1 cellular context compared by ENCODE assay signal in genomic region chr11:70233962-70234361, GRCh38.
TF ChIP-seq lines count a peak whose summit lies in the region.

No MANE protein-coding gene starts in this region.

TF ChIP-seq in HCT116, 20 proteins besides CTCF, POLR2A, EP300 and RAD21 (continued from another document):
- no peak for TF ChIP-seq ZBTB33 (IDR thresholded peaks at IDR 0.05; ENCODE audit: extremely low read depth, insufficient replicate concordance, low read length)
- TF ChIP-seq ZFX (IDR thresholded peaks at IDR 0.05) = no peak
- TF ChIP-seq ATF3 (IDR thresholded peaks at IDR 0.05) = no peak
- TF ChIP-seq, protein P1, sequence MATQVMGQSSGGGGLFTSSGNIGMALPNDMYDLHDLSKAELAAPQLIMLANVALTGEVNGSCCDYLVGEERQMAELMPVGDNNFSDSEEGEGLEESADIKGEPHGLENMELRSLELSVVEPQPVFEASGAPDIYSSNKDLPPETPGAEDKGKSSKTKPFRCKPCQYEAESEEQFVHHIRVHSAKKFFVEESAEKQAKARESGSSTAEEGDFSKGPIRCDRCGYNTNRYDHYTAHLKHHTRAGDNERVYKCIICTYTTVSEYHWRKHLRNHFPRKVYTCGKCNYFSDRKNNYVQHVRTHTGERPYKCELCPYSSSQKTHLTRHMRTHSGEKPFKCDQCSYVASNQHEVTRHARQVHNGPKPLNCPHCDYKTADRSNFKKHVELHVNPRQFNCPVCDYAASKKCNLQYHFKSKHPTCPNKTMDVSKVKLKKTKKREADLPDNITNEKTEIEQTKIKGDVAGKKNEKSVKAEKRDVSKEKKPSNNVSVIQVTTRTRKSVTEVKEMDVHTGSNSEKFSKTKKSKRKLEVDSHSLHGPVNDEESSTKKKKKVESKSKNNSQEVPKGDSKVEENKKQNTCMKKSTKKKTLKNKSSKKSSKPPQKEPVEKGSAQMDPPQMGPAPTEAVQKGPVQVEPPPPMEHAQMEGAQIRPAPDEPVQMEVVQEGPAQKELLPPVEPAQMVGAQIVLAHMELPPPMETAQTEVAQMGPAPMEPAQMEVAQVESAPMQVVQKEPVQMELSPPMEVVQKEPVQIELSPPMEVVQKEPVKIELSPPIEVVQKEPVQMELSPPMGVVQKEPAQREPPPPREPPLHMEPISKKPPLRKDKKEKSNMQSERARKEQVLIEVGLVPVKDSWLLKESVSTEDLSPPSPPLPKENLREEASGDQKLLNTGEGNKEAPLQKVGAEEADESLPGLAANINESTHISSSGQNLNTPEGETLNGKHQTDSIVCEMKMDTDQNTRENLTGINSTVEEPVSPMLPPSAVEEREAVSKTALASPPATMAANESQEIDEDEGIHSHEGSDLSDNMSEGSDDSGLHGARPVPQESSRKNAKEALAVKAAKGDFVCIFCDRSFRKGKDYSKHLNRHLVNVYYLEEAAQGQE (IDR thresholded peaks at IDR 0.05; ENCODE audit: low read depth) = no peak
- TF ChIP-seq FOSL1 (IDR thresholded peaks at IDR 0.05; ENCODE audit: low read depth) = no peak
- no peak for TF ChIP-seq JUND (IDR thresholded peaks at IDR 0.05)
- TF ChIP-seq EZH2phosphoT487 (IDR thresholded peaks at IDR 0.05; ENCODE audit: borderline replicate concordance) = no peak
- TF ChIP-seq EGR1 (IDR thresholded peaks at IDR 0.05; ENCODE audit: low read depth) = no peak
- TF ChIP-seq ELF1 (IDR thresholded peaks at IDR 0.05; ENCODE audit: borderline replicate concordance, low read depth) = no peak
- no peak for TF ChIP-seq SP1 (IDR thresholded peaks at IDR 0.05; ENCODE audit: low read depth)
- TF ChIP-seq EZH2 (IDR thresholded peaks at IDR 0.05) = no peak
- TF ChIP-seq SRF (IDR thresholded peaks at IDR 0.05; ENCODE audit: low read depth) = no peak
- no peak for TF ChIP-seq ZNF274 (IDR thresholded peaks at IDR 0.05; ENCODE audit: low read depth, low read length)
